Comparison of ENCODE assay signal across 9 cellular contexts in genomic region chr2:101473581-101473910, GRCh38. TPM values are rescaled to one million over a fixed set of nuclear protein-coding genes. Genes with fewer than 3 reads are reported as not detected.
DNase-seq lines count a peak whose midpoint lies in the region; ATAC-seq and TF ChIP-seq lines count a peak whose summit lies in the region.
"Had no signal": no experiment of that assay in that cellular context is flagged by ENCODE, and none has a peak within 500 bp of the region (broad histone marks: within the 10 kb centered on the region; RNA-seq: fewer than 3 reads in every experiment).

No MANE protein-coding gene starts in this region.

- peak overlapping the region; percentile 82 to 90 for H3K27ac ChIP-seq in breast epithelium
- peak overlapping the region in 1 of 3 donors; percentile 69 for H3K27ac ChIP-seq in right lobe of liver
- peak overlapping the region; percentile 51 for H3K27ac ChIP-seq in substantia nigra (ENCODE audit: low read depth, low read length, poor library complexity, severe bottlenecking)

- ATAC-seq in right lobe of liver: no peak

- H3K36me3 ChIP-seq in breast epithelium (no peaks in the 10 kb centered on the region), right lobe of liver (no peaks in the 10 kb centered on the region)

- H3K4me1 Mint-ChIP-seq in T-helper 1 cell treated with Interleukin-12 subunit alpha and Interleukin-12 subunit beta and Interleukin-4 antibody, amounts not matched to agents 30 μg/mL and 1 μg/mL, for 36 hours (ENCODE audit: low read depth): peaks cover 36% of the 10 kb centered on the region

- WGBS in right lobe of liver (ENCODE audit: insufficient coverage, low coverage, low lambda C conversion rate, missing lambda C conversion rate): 25% methylated on average over 3 of the region's 3 CpGs

- H3K4me3 Mint-ChIP-seq in T-helper 1 cell treated with Interleukin-12 subunit alpha and Interleukin-12 subunit beta and Interleukin-4 antibody, amounts not matched to agents 30 μg/mL and 1 μg/mL, for 36 hours: peak overlapping the region; percentile 81

- no peaks in the 10 kb centered on the region for H3K27me3 ChIP-seq in breast epithelium
- peaks cover 0 to 5% of the 10 kb centered on the region in 2 donors for H3K27me3 ChIP-seq in right lobe of liver

- peak overlapping the region; percentile 85 for H3K27ac Mint-ChIP-seq in T-helper 1 cell treated with Interleukin-12 subunit alpha and Interleukin-12 subunit beta and Interleukin-4 antibody, amounts not matched to agents 30 μg/mL and 1 μg/mL, for 36 hours

- intact Hi-C loops in breast epithelium (cut with DNase I; ENCODE audit: low total_unique reads): no loop called here
- intact Hi-C loops in right lobe of liver (cut with DNase I): no loop called here

- H3K4me1 ChIP-seq in breast epithelium: no peaks in the 10 kb centered on the region
- H3K4me1 ChIP-seq in right lobe of liver: peaks cover 0 to 10% (median 0%) of the 10 kb centered on the region in 4 donors

- H3K9me3 ChIP-seq in breast epithelium (no peaks in the 10 kb centered on the region), right lobe of liver (no peaks in the 10 kb centered on the region)

- peak overlapping the region; percentile 54 to 85 (median 64) for H3K4me3 ChIP-seq in breast epithelium
- H3K4me3 ChIP-seq in right lobe of liver: peak overlapping the region; percentile 44 to 49 (median 47)

- no peaks in the 10 kb centered on the region for H3K9me3 Mint-ChIP-seq in T-helper 1 cell treated with Interleukin-12 subunit alpha and Interleukin-12 subunit beta and Interleukin-4 antibody, amounts not matched to agents 30 μg/mL and 1 μg/mL, for 36 hours

- no peaks in the 10 kb centered on the region for H3K36me3 Mint-ChIP-seq in T-helper 1 cell treated with Interleukin-12 subunit alpha and Interleukin-12 subunit beta and Interleukin-4 antibody, amounts not matched to agents 30 μg/mL and 1 μg/mL, for 36 hours (ENCODE audit: low read depth)

- no peaks in the 10 kb centered on the region for H3K27me3 Mint-ChIP-seq in T-helper 1 cell treated with Interleukin-12 subunit alpha and Interleukin-12 subunit beta and Interleukin-4 antibody, amounts not matched to agents 30 μg/mL and 1 μg/mL, for 36 hours (ENCODE audit: low read depth)

- DNase-seq in T-helper 1 cell: no peak
- no peak for DNase-seq in breast epithelium (ENCODE audit: low spot score in 2 of 2)
- DNase-seq in right lobe of liver: no peak
- DNase-seq in substantia nigra (lab: John Stamatoyannopoulos, UW): no peak
- DNase-seq in NCI-H1436 (lab: John Stamatoyannopoulos, UW): no peak
- no peak for DNase-seq in GM03348 (ENCODE audit: low spot score)
- no peak for DNase-seq in cerebellar nuclear complex (lab: John Stamatoyannopoulos, UW)

- TF ChIP-seq POLR2A in breast epithelium (IDR thresholded peaks at IDR 0.05) (no peak), right lobe of liver (IDR thresholded peaks at IDR 0.05) (no peak)

- TF ChIP-seq CTCF in breast epithelium (IDR thresholded peaks at IDR 0.05) (no peak), right lobe of liver (IDR thresholded peaks at IDR 0.05) (no peak)

RNA-seq across cellular contexts. Expression of gene RFX8, which starts 1.4 kb away (rescaled TPM):
- total RNA-seq in breast epithelium (1 to 10 TPM in 2 of 3 donors, under 1 TPM in 1; 0.96 to 3.8 (median 2.3) TPM), right lobe of liver (not detected)
- total RNA-seq: A172 had no signal
